ENCODE assay signal across 24 cellular contexts in the genomic region with DNA sequence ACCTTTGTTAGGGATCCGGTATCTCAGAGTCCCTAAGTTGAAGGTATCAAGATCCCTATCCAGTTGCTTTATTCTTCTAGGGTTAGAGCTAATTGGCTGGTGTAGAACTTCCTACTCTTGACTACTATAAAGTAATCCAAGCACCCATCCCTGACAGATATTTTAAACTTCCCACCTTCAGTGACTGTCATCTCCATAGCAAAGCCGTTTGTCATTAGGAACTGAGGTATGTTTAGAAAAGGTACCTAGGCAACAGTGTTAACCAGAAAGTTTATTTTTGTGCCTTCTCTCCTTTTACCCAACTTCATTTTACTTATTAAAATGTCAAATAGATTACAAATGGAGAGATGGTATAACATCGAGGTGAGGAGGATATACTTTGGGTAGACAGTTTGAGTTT. TPM values are rescaled to one million over a fixed set of nuclear protein-coding genes. Genes with fewer than 3 reads are reported as not detected.
A peak's percentile ranks its signal among the peaks of the same experiment; 100 is the strongest.
DNase-seq lines count a peak whose midpoint lies in the region; ATAC-seq, FAIRE-seq and TF ChIP-seq lines count a peak whose summit lies in the region.
"Had no signal": no experiment of that assay in that cellular context is flagged by ENCODE, and none has a peak within 500 bp of the region (broad histone marks: within the 10 kb centered on the region; RNA-seq: fewer than 3 reads in every experiment).

No MANE protein-coding gene starts in this region.

- TF ChIP-seq CTCF in GM12878 (IDR thresholded peaks at IDR 0.05 in 2 of 3, conservative IDR thresholded peaks at IDR 0.05 in 1 of 3; ENCODE audit: control insufficient read depth in 2 of 3, extremely low read depth in 1 of 3, insufficient read depth in 1 of 3, low read depth in 3 of 3, low read length in 3 of 3) = no peak

- H3K23ac ChIP-seq in trophoblast cell (ENCODE audit: low read length) = no peak overlapping the region

- H3K27ac ChIP-seq in GM12878 (ENCODE audit: control insufficient read depth, insufficient read depth) = no peak overlapping the region
- H3K27ac ChIP-seq in trophoblast cell (ENCODE audit: low read depth, low read length) = no peak overlapping the region
- H3K27ac ChIP-seq: brain microvascular endothelial cell, gastroesophageal sphincter, GM23248, SK-N-MC, stomach had no signal

- no TSS peak for BruUV-seq in GM12878 (replicated peaks; lab: Mats Ljungman, UMichigan)

- H3K9ac ChIP-seq in GM12878 (ENCODE audit: control insufficient read depth, insufficient read depth, low read length) (no peak overlapping the region), trophoblast cell (ENCODE audit: low read length) (no peak overlapping the region)
- H3K9ac ChIP-seq: GM23248 had no signal

- H2AK5ac ChIP-seq in trophoblast cell (ENCODE audit: low read length) = no peak overlapping the region

- H3K79me1 ChIP-seq in trophoblast cell (ENCODE audit: low read length) = peaks cover 5% of the 10 kb centered on the region

- H3K36me3 Mint-ChIP-seq in activated T-cell treated with anti-CD3 and anti-CD28 coated beads, Interleukin-2, amount 50 U/mL, for 24 hours (ENCODE audit: low read depth) = peaks cover 8% of the 10 kb centered on the region

- H2BK5ac ChIP-seq in trophoblast cell (ENCODE audit: low read depth, low read length, poor library complexity) = no peak overlapping the region

- TF ChIP-seq RAD21 in GM12878 (IDR thresholded peaks at IDR 0.05; ENCODE audit: insufficient read depth, low read depth, low read length) = no peak

- no peak for TF ChIP-seq POLR2A in GM12878 (IDR thresholded peaks at IDR 0.05; ENCODE audit: low read depth, low read length)

- no peak for ATAC-seq in GM12878
- no peak for ATAC-seq in HG03565 (IDR thresholded peaks at IDR 0.05; ENCODE audit: unreplicated experiment)
- ATAC-seq: gastroesophageal sphincter, HepG2, right cardiac atrium had no signal

- H3K36me3 ChIP-seq in GM12878 (ENCODE audit: control insufficient read depth in 2 of 2, insufficient read depth in 2 of 2, low read length in 1 of 2) (no peaks in the 10 kb centered on the region), trophoblast cell (ENCODE audit: control insufficient read depth in 1 of 2, insufficient read depth in 2 of 2, low read length in 2 of 2) (no peaks in the 10 kb centered on the region)
- H3K36me3 ChIP-seq: brain microvascular endothelial cell, gastroesophageal sphincter, MG63, Peyer's patch, stomach had no signal

- in situ Hi-C loops in GM12878 (cut with MboI) = no loop called here

- H3K14ac ChIP-seq in trophoblast cell (ENCODE audit: low read length) = no peak overlapping the region

- TF ChIP-seq EP300 in GM12878 (IDR thresholded peaks at IDR 0.05; ENCODE audit: borderline replicate concordance in 1 of 2, control insufficient read depth in 1 of 2, low read depth in 2 of 2, low read length in 2 of 2) = no peak

- H3K9me3 Mint-ChIP-seq in activated T-cell treated with anti-CD3 and anti-CD28 coated beads, Interleukin-2, amount 50 U/mL, for 24 hours = no peaks in the 10 kb centered on the region
- H3K9me3 Mint-ChIP-seq: CD14-positive monocyte had no signal

- peaks cover 54% of the 10 kb centered on the region for H3K4me1 Mint-ChIP-seq in activated T-cell treated with anti-CD3 and anti-CD28 coated beads, Interleukin-2, amount 50 U/mL, for 24 hours (ENCODE audit: low read depth)

- H3K4me2 ChIP-seq in GM12878 (ENCODE audit: control insufficient read depth, insufficient read depth) = peak overlapping the region; percentile 21
- no peak overlapping the region for H3K4me2 ChIP-seq in trophoblast cell (ENCODE audit: low read length)

- no peak overlapping the region for H3K4ac ChIP-seq in trophoblast cell (ENCODE audit: low read depth, low read length)

- DNase-seq in activated T-cell treated with anti-CD3 and anti-CD28 coated beads, Interleukin-2, amount 50 U/mL, for 24 hours = no peak
- DNase-seq in activated T-cell treated with anti-CD3 and anti-CD28 coated beads for 4 hours = no peak
- DNase-seq in M059J (ENCODE audit: low read depth) = peak; percentile 24
- no peak for DNase-seq in GM12878 (ENCODE audit: low read depth, low spot score)
- DNase-seq in trophoblast cell = peak; percentile 23 to 76
- no peak for DNase-seq in cerebellar cortex (ENCODE audit: low spot score)
- DNase-seq in GM19240 (ENCODE audit: insufficient read length, low spot score) = no peak
- DNase-seq: ACHN, activated gamma-delta T cell treated with Interleukin-2 at 50 U/mL for 16 hours, brain microvascular endothelial cell, DMS79 treated with DMSO at 0.1 percent for 48 hours, GM23248, MG63, NCI-H1694, NCI-H2227 treated with DMSO at 0.1 percent for 48 hours, Peyer's patch, right cardiac atrium, stomach had no signal

- peaks cover 17% of the 10 kb centered on the region for H3K4me1 ChIP-seq in GM12878 (ENCODE audit: control insufficient read depth, insufficient read depth, low read length)
- H3K4me1 ChIP-seq in trophoblast cell (ENCODE audit: control insufficient read depth in 1 of 2, insufficient read depth in 2 of 2, low read length in 2 of 2) = no peaks in the 10 kb centered on the region

- CTCF ChIA-PET in GM12878 (lab: Yijun Ruan, JAX) = no interaction called here

- no peak overlapping the region for H2BK120ac ChIP-seq in trophoblast cell (ENCODE audit: insufficient read depth, low read length, poor library complexity)

- intact Hi-C loops in GM12878 (cut with micrococcal nuclease; ENCODE audit: unreplicated experiment) = loop anchor here (5.0 kb wide), 1 partner anchor 143 kb away; no protein-coding TSS in a partner anchor

- H3K27me3 Mint-ChIP-seq in activated T-cell treated with anti-CD3 and anti-CD28 coated beads, Interleukin-2, amount 50 U/mL, for 24 hours = no peaks in the 10 kb centered on the region

- peak overlapping the region; percentile 97 for H3K27ac Mint-ChIP-seq in activated T-cell treated with anti-CD3 and anti-CD28 coated beads, Interleukin-2, amount 50 U/mL, for 24 hours

- no peaks in the 10 kb centered on the region for H4K20me1 ChIP-seq in GM12878 (ENCODE audit: control insufficient read depth, insufficient read depth)

- no peak overlapping the region for H2BK12ac ChIP-seq in trophoblast cell (ENCODE audit: low read length)

- H4K12ac ChIP-seq in trophoblast cell (ENCODE audit: low read depth, low read length) = no peak overlapping the region

- WGBS in GM12878 (ENCODE audit: insufficient coverage, insufficient replicate concordance, low lambda C conversion rate, missing lambda C conversion rate) = 57% methylated on average over 3 of the region's 3 CpGs
- WGBS in trophoblast cell (ENCODE audit: extremely low coverage, insufficient coverage, insufficient read length) = no CpG with 5 or more reads among the region's 3 CpGs

- no peak overlapping the region for H2AFZ ChIP-seq in GM12878 (ENCODE audit: control insufficient read depth, low read depth, low read length)
- H2AFZ ChIP-seq in trophoblast cell (ENCODE audit: insufficient read depth, low read length, poor library complexity) = no peak overlapping the region
- H2AFZ ChIP-seq: GM23248 had no signal

- no peak overlapping the region for H4K91ac ChIP-seq in trophoblast cell (ENCODE audit: low read depth, low read length)

- H3K27me3 ChIP-seq in GM12878 (replicated peaks in 1 of 2; ENCODE audit: control insufficient read depth in 2 of 2, insufficient read depth in 2 of 2, low read length in 1 of 2) (no peaks in the 10 kb centered on the region), trophoblast cell (ENCODE audit: insufficient read depth, low read length) (no peaks in the 10 kb centered on the region)
- H3K27me3 ChIP-seq: brain microvascular endothelial cell, gastroesophageal sphincter, MG63, Peyer's patch, stomach had no signal

- H3K9me3 ChIP-seq in GM12878 (replicated peaks; ENCODE audit: control insufficient read depth, insufficient read depth, low read length) (no peaks in the 10 kb centered on the region), trophoblast cell (ENCODE audit: insufficient read depth, low read depth, low read length) (no peaks in the 10 kb centered on the region)
- H3K9me3 ChIP-seq: gastroesophageal sphincter, MG63, stomach had no signal

- RAD21 ChIA-PET in GM12878 (lab: Charles Lee; ENCODE audit: unreplicated experiment) = no interaction called here

- no peak overlapping the region for H3K18ac ChIP-seq in trophoblast cell (ENCODE audit: low read length)

- H3K79me2 ChIP-seq in GM12878 (ENCODE audit: control insufficient read depth, insufficient read depth, low read length) (peaks cover 26% of the 10 kb centered on the region), trophoblast cell (ENCODE audit: control insufficient read depth, insufficient read depth, low read length, poor library complexity) (peaks cover 3% of the 10 kb centered on the region)

- H3K4me3 Mint-ChIP-seq in activated T-cell treated with anti-CD3 and anti-CD28 coated beads, Interleukin-2, amount 50 U/mL, for 24 hours = peak overlapping the region; percentile 80
- H3K4me3 Mint-ChIP-seq: CD14-positive monocyte had no signal

- no peak for FAIRE-seq in GM12878 (lab: Jason Lieb, UNC)
- FAIRE-seq: HepG2, TTC549 had no signal

- POLR2A ChIA-PET in GM12878 (lab: Charles Lee) = no interaction called here

- H4K8ac ChIP-seq in trophoblast cell (ENCODE audit: low read depth, low read length) = no peak overlapping the region

- SMC1A ChIA-PET in GM12878 (lab: Charles Lee; ENCODE audit: uncharacterized antibody, unreplicated experiment) = interaction anchor here (2.7 to 4.3 kb wide), 2 partner anchors 25 to 51 kb away, joined by 8 to 26 read pairs; no protein-coding TSS in a partner anchor

- H3K4me3 ChIP-seq in GM12878 (no peak overlapping the region), trophoblast cell (ENCODE audit: low read depth, low read length) (no peak overlapping the region)
- H3K4me3 ChIP-seq: gastroesophageal sphincter, GM23248, MG63, SK-N-MC, stomach had no signal

TF ChIP-seq in GM12878, 131 proteins besides CTCF, POLR2A, EP300 and RAD21 (continues in another document):
- no peak for TF ChIP-seq SUPT20H (IDR thresholded peaks at IDR 0.05; ENCODE audit: borderline replicate concordance, control insufficient read depth, low read depth, low read length)

RNA-seq across cellular contexts. Expression of a gene that starts 4.5 kb away (rescaled TPM):
- 1.3 and 4.7 TPM in 2 replicates for total RNA-seq in M059J (2014; rRNA removed; shearing (Covaris generic))
- 15.7 and 17.3 TPM in 2 replicates for total RNA-seq in GM12878 (2013; cell fraction: nucleolus; rRNA removed)
- total RNA-seq in GM12878 (2014; rRNA removed) = 3.4 and 3.9 TPM in 2 replicates
- 3.4 and 3.7 TPM in 2 replicates for total RNA-seq in GM12878 (2014; rRNA removed; fragmentation: Illumina TruSeq; extraction: Trizol)
- total RNA-seq in GM12878 (2021) = 6.7 and 7.6 TPM in 2 replicates
- polyA plus RNA-seq in GM12878 (2011; ENCODE audit: low read depth) = 0.97 TPM
- 4.0 and 4.4 TPM in 2 replicates for polyA plus RNA-seq in GM12878 (2011; rRNA removed)
- 1.8 and 3.1 TPM in 2 replicates for polyA plus RNA-seq in GM12878 (2011; cell fraction: cytosol; rRNA removed)
- 1.8 and 2.1 TPM in 2 replicates for polyA plus RNA-seq in GM12878 (2011; cell fraction: nucleus; rRNA removed)
- 2.2 and 2.8 TPM in 2 replicates for polyA plus RNA-seq in GM12878 (2012)
- polyA plus RNA-seq in GM12878 (2014; fragmentation: Illumina TruSeq; extraction: Trizol) = 5.9 and 7.1 TPM in 2 replicates
- 1 to 10 TPM; 1.6 to 4.1 TPM for polyA plus RNA-seq in GM12878 (2014; fragmentation: Nextera tagmentation; extraction: Ambion mirVana)
- 3.4 and 4.0 TPM in 2 replicates for polyA plus RNA-seq in GM12878 (2014; rRNA removed)
- 1 to 10 TPM; 4.4 to 4.7 TPM for polyA plus RNA-seq in GM12878 (2016; fragmentation: Nextera tagmentation; extraction: Ambion mirVana)
- 5.4 and 5.8 TPM in 2 replicates for polyA minus RNA-seq in GM12878 (2011; rRNA and poly(A)+ RNA removed)
- polyA minus RNA-seq in GM12878 (2011; cell fraction: cytosol; rRNA and poly(A)+ RNA removed) = 3.0 and 3.5 TPM in 2 replicates
- polyA minus RNA-seq in GM12878 (2011; cell fraction: nucleus; rRNA and poly(A)+ RNA removed) = 2.1 and 6.9 TPM in 2 replicates
- 3.9 and 4.1 TPM in 2 replicates for polyA plus RNA-seq in trophoblast cell (2013)

Comparison
In these comparisons a context has a peak if more than half of its experiments do, and no peak if none do; other contexts are left out.
1. DNase-seq: peak in M059J (single experiment) and trophoblast cell (2 of 2); none in activated T-cell treated with anti-CD3 and anti-CD28 coated beads, Interleukin-2, amount 50 U/mL, for 24 hours (single experiment), activated T-cell treated with anti-CD3 and anti-CD28 coated beads for 4 hours (single experiment), GM12878 (single experiment), cerebellar cortex (single experiment) and GM19240 (single experiment).